1 cellular context compared by ENCODE assay signal in genomic region chr6:31658983-31659648, GRCh38.
TF ChIP-seq lines count a peak whose summit lies in the region.

No MANE protein-coding gene starts in this region.

TF ChIP-seq in liver, 16 proteins besides CTCF, POLR2A, EP300 and RAD21 (continued from another document):
- TF ChIP-seq, protein P1, sequence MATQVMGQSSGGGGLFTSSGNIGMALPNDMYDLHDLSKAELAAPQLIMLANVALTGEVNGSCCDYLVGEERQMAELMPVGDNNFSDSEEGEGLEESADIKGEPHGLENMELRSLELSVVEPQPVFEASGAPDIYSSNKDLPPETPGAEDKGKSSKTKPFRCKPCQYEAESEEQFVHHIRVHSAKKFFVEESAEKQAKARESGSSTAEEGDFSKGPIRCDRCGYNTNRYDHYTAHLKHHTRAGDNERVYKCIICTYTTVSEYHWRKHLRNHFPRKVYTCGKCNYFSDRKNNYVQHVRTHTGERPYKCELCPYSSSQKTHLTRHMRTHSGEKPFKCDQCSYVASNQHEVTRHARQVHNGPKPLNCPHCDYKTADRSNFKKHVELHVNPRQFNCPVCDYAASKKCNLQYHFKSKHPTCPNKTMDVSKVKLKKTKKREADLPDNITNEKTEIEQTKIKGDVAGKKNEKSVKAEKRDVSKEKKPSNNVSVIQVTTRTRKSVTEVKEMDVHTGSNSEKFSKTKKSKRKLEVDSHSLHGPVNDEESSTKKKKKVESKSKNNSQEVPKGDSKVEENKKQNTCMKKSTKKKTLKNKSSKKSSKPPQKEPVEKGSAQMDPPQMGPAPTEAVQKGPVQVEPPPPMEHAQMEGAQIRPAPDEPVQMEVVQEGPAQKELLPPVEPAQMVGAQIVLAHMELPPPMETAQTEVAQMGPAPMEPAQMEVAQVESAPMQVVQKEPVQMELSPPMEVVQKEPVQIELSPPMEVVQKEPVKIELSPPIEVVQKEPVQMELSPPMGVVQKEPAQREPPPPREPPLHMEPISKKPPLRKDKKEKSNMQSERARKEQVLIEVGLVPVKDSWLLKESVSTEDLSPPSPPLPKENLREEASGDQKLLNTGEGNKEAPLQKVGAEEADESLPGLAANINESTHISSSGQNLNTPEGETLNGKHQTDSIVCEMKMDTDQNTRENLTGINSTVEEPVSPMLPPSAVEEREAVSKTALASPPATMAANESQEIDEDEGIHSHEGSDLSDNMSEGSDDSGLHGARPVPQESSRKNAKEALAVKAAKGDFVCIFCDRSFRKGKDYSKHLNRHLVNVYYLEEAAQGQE (IDR thresholded peaks at IDR 0.05), result no peak
